Comparison of ENCODE assay signal across 28 cellular contexts in the genomic region with DNA sequence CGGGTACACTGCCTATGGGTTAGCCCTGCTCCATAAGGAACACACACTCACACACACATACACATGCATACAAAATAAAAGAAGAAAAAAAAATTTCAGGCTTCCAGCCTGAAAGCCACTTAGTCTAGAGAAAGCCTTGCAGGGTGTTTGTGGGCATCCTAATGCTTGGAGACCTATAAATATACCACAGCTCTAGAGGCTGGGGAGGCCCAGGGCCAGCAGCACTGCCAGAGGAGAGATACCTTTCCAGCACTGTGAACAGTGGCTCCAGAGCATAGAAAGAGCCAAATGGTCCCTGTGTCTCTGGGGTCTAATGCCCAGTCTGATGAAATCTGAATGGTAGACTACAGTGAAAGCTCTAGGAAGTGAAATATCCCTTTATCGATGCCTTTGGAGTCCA.
"Had no signal": no experiment of that assay in that cellular context is flagged by ENCODE, and none has a peak within 500 bp of the region (broad histone marks: within the 10 kb centered on the region; RNA-seq: fewer than 3 reads in every experiment).

No MANE protein-coding gene starts in this region.

- H3K9me3 ChIP-seq: colonic mucosa, esophagus muscularis mucosa, gastroesophageal sphincter, heart left ventricle, mucosa of descending colon, neutrophil, pancreas, right lobe of liver, testis, tibial artery had no signal

- H3K4me1 Mint-ChIP-seq: central memory CD8-positive, alpha-beta T cell; mesothelial cell of epicardium; naive B cell; neural crest cell; stimulated activated naive B cell treated with anti-CD40 and anti-IgM and Interleukin-4, amounts not matched to agents 10 μg/mL and 1 μg/mL and 100 μg/mL, for 72 hours had no signal

- H3K27ac Mint-ChIP-seq: dendritic cell treated with granulocyte-macrophage colony-stimulating factor and Interleukin-4, amounts not matched to agents 40 ng/mL and 50 ng/mL, for 4 days; mesothelial cell of epicardium; natural killer cell treated with Interleukin-12 subunit alpha and Interleukin-12 subunit beta and Interleukin-15 and Interleukin-18, amount 100 ng/mL, for 72 hours; stimulated activated naive B cell treated with anti-CD40 and anti-IgM and Interleukin-4, amounts not matched to agents 10 μg/mL and 1 μg/mL and 100 μg/mL, for 72 hours; type B pancreatic cell had no signal

- H3K9me3 Mint-ChIP-seq: central memory CD8-positive, alpha-beta T cell; dendritic cell treated with granulocyte-macrophage colony-stimulating factor and Interleukin-4, amounts not matched to agents 40 ng/mL and 50 ng/mL, for 4 days; mesothelial cell of epicardium; naive B cell; natural killer cell treated with Interleukin-12 subunit alpha and Interleukin-12 subunit beta and Interleukin-15 and Interleukin-18, amount 100 ng/mL, for 72 hours; neural crest cell; stimulated activated naive B cell treated with anti-CD40 and anti-IgM and Interleukin-4, amounts not matched to agents 10 μg/mL and 1 μg/mL and 100 μg/mL, for 72 hours; type B pancreatic cell had no signal

- H3K27me3 Mint-ChIP-seq: central memory CD8-positive, alpha-beta T cell; dendritic cell treated with granulocyte-macrophage colony-stimulating factor and Interleukin-4, amounts not matched to agents 40 ng/mL and 50 ng/mL, for 4 days; naive B cell; natural killer cell treated with Interleukin-12 subunit alpha and Interleukin-12 subunit beta and Interleukin-15 and Interleukin-18, amount 100 ng/mL, for 72 hours; stimulated activated naive B cell treated with anti-CD40 and anti-IgM and Interleukin-4, amounts not matched to agents 10 μg/mL and 1 μg/mL and 100 μg/mL, for 72 hours; type B pancreatic cell had no signal

- H3K4me3 Mint-ChIP-seq: central memory CD8-positive, alpha-beta T cell; dendritic cell treated with granulocyte-macrophage colony-stimulating factor and Interleukin-4, amounts not matched to agents 40 ng/mL and 50 ng/mL, for 4 days; mesothelial cell of epicardium; naive B cell; natural killer cell treated with Interleukin-12 subunit alpha and Interleukin-12 subunit beta and Interleukin-15 and Interleukin-18, amount 100 ng/mL, for 72 hours; neural crest cell; stimulated activated naive B cell treated with anti-CD40 and anti-IgM and Interleukin-4, amounts not matched to agents 10 μg/mL and 1 μg/mL and 100 μg/mL, for 72 hours; type B pancreatic cell had no signal

- DNase-seq: colonic mucosa; effector CD8-positive, alpha-beta T cell; foreskin keratinocyte; heart left ventricle; kidney glomerular epithelial cell; mesenchymal stem cell; mucosa of descending colon; naive B cell; pancreas; retina; right lobe of liver; stimulated activated CD4-positive, alpha-beta T cell treated with anti-CD3 and anti-CD28 coated beads, Interleukin-12 subunit alpha, Interleukin-12 subunit beta, amount 100 ng/mL, for 4 hours; stimulated activated CD4-positive, alpha-beta T cell treated with anti-CD3 and anti-CD28 coated beads, Interleukin-4, amount 100 ng/mL, for 4 hours; stimulated activated naive B cell treated with anti-CD40 and anti-IgM and Interleukin-4, amounts not matched to agents 10 μg/mL and 1 μg/mL and 100 μg/mL, for 72 hours; substantia nigra; testis; tibial artery had no signal

- H3K27ac ChIP-seq: colonic mucosa, esophagus muscularis mucosa, foreskin keratinocyte, gastroesophageal sphincter, heart left ventricle, hepatocyte, neutrophil, pancreas, right lobe of liver, testis, tibial artery had no signal

- H3K4me3 ChIP-seq: colonic mucosa, esophagus muscularis mucosa, gastroesophageal sphincter, heart left ventricle, hepatocyte, mucosa of descending colon, pancreas, right lobe of liver, smooth muscle cell, testis, tibial artery had no signal

- ATAC-seq: foreskin keratinocyte; gastroesophageal sphincter; mucosa of descending colon; natural killer cell treated with Interleukin-12 subunit alpha and Interleukin-12 subunit beta and Interleukin-15 and Interleukin-18, amount 100 ng/mL, for 72 hours; pancreas; right lobe of liver; stimulated activated naive B cell treated with anti-CD40 and anti-IgM and Interleukin-4, amounts not matched to agents 10 μg/mL and 1 μg/mL and 100 μg/mL, for 72 hours had no signal
